12 cellular contexts compared by ENCODE assay signal in the genomic region with DNA sequence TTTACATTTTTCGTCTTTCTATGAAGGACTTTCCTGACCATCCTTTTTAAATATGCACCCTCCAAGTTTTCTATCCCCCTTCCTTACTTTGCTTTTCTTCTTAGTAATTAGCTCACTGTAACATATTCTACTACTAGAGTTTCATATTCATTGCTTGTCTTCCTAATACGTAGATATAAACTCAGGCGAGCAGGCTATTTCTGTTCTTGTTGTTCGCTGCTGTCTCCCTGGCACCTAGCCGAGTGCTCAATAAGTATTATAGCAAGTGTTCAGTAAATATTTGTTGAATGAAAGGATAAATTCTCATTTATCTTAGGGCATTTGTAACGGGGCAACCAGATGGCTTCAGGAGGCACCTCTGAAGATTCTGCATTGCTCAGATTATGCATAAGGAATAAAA. TPM values are rescaled to one million over a fixed set of nuclear protein-coding genes. Genes with fewer than 3 reads are reported as not detected.
DNase-seq lines count a peak whose midpoint lies in the region; ATAC-seq, FAIRE-seq and TF ChIP-seq lines count a peak whose summit lies in the region.
"Had no signal": no experiment of that assay in that cellular context is flagged by ENCODE, and none has a peak within 500 bp of the region (broad histone marks: within the 10 kb centered on the region; RNA-seq: fewer than 3 reads in every experiment).

No MANE protein-coding gene starts in this region.

- H3K4me3 ChIP-seq in A673 (ENCODE audit: low read depth, low read length, poor library complexity, severe bottlenecking) (no peak overlapping the region), DOHH2 (ENCODE audit: low read length) (peak overlapping the region; percentile 90), K562 (no peak overlapping the region)
- H3K4me3 ChIP-seq: left ventricle myocardium inferior had no signal

- intact Hi-C loops in A673 (cut with micrococcal nuclease; ENCODE audit: unreplicated experiment) (no loop called here), K562 (cut with micrococcal nuclease) (no loop called here)

- POLR2A ChIA-PET in A673 (lab: Charles Lee; ENCODE audit: low non-redundant PET) (no interaction called here), K562 (lab: Yijun Ruan, JAX) (interaction anchor here (1.0 kb wide), 1 partner anchor 11 kb away, joined by 3 read pairs; no protein-coding TSS in a partner anchor)

- H4K20me1 ChIP-seq in DOHH2 (ENCODE audit: control insufficient read depth, insufficient read depth, low read depth, low read length): no peaks in the 10 kb centered on the region
- H4K20me1 ChIP-seq in K562 (replicated peaks; ENCODE audit: control insufficient read depth, insufficient read depth, low read length): no peaks in the 10 kb centered on the region

- H3K9ac ChIP-seq in K562 (ENCODE audit: insufficient read depth in 1 of 2, low read depth in 2 of 2, low read length in 2 of 2): no peak overlapping the region

- H3K9me3 ChIP-seq in A673 (ENCODE audit: low read depth, low read length, poor library complexity, severe bottlenecking): no peaks in the 10 kb centered on the region
- no peaks in the 10 kb centered on the region for H3K9me3 ChIP-seq in DOHH2 (ENCODE audit: control insufficient read depth, insufficient read depth, low read length)
- H3K9me3 ChIP-seq in K562 (replicated peaks; ENCODE audit: control insufficient read depth, insufficient read depth, low read depth, low read length): no peaks in the 10 kb centered on the region
- H3K9me3 ChIP-seq: left ventricle myocardium inferior had no signal

- TF ChIP-seq EP300 in K562 (IDR thresholded peaks at IDR 0.05; ENCODE audit: low read length): no peak

- in situ Hi-C loops in K562 (cut with MboI): no loop called here

- no peaks in the 10 kb centered on the region for H3K9me1 ChIP-seq in K562 (ENCODE audit: control insufficient read depth, insufficient read depth, low read length)

- no peak for TF ChIP-seq RAD21 in K562 (CRISPR knock-in tag; conservative IDR thresholded peaks at IDR 0.05 in 1 of 2, IDR thresholded peaks at IDR 0.05 in 1 of 2)

- H3K9me2 ChIP-seq in DOHH2 (replicated peaks; ENCODE audit: control insufficient read depth, low read length): no peaks in the 10 kb centered on the region

- peak overlapping the region; percentile 97 for H3K27ac ChIP-seq in A673 (ENCODE audit: low read depth, low read length, poor library complexity, severe bottlenecking)
- peak overlapping the region; percentile 100 for H3K27ac ChIP-seq in DOHH2 (ENCODE audit: low read depth, low read length)
- H3K27ac ChIP-seq in K562 (ENCODE audit: extremely low read depth, low read depth, low read length): no peak overlapping the region
- H3K27ac ChIP-seq: left ventricle myocardium inferior had no signal

- no peak for TF ChIP-seq POLR2A in K562 (conservative IDR thresholded peaks at IDR 0.05)

- H3K4me1 ChIP-seq in A673 (ENCODE audit: insufficient read depth, low read length, poor library complexity, severe bottlenecking) (peaks cover 79% of the 10 kb centered on the region), DOHH2 (ENCODE audit: control insufficient read depth, low read length) (peaks cover 89% of the 10 kb centered on the region), K562 (replicated peaks in 1 of 2; ENCODE audit: control insufficient read depth in 2 of 2, insufficient read depth in 2 of 2, low read length in 2 of 2) (peaks cover 17 to 33% of the 10 kb centered on the region in 2 experiments)
- H3K4me1 ChIP-seq: left ventricle myocardium inferior had no signal

- H3F3A ChIP-seq in DOHH2 (ENCODE audit: control insufficient read depth, insufficient read depth): peaks cover 63% of the 10 kb centered on the region

- H2AFZ ChIP-seq in K562 (ENCODE audit: low read depth, low read length): 0 out of 2 replicates have a peak overlapping the region, but pooled peaks have one; percentile 80

- CTCF ChIA-PET in A673 (lab: Charles Lee) (no interaction called here), K562 (lab: Yijun Ruan, JAX; ENCODE audit: low intra/inter-chr PET ratio) (no interaction called here)

- H3K27me3 ChIP-seq in A673 (replicated peaks; ENCODE audit: insufficient read depth, low read depth, low read length, poor library complexity): no peaks in the 10 kb centered on the region
- no peaks in the 10 kb centered on the region for H3K27me3 ChIP-seq in DOHH2 (ENCODE audit: control insufficient read depth, low read length)
- no peaks in the 10 kb centered on the region for H3K27me3 ChIP-seq in K562 (ENCODE audit: control insufficient read depth in 2 of 2, insufficient read depth in 2 of 2, low read length in 2 of 2)

- WGBS in K562 (ENCODE audit: insufficient coverage, low coverage, missing lambda C conversion rate): 79% methylated on average over 6 of the region's 6 CpGs

- ATAC-seq in K562 (no peak), GM18909 (IDR thresholded peaks at IDR 0.05; ENCODE audit: poor library complexity, unreplicated experiment) (no peak), HG02970 (IDR thresholded peaks at IDR 0.05; ENCODE audit: low FRiP score, unreplicated experiment) (no peak)

- no peak for FAIRE-seq in K562 (lab: Jason Lieb, UNC)

- H3K4me2 ChIP-seq in DOHH2 (ENCODE audit: low read length): peak overlapping the region; percentile 99
- H3K4me2 ChIP-seq in K562 (ENCODE audit: insufficient read depth, low read length): no peak overlapping the region

- H3K36me3 ChIP-seq in A673 (ENCODE audit: insufficient read depth, low read length, poor library complexity, severe bottlenecking) (no peaks in the 10 kb centered on the region), DOHH2 (ENCODE audit: control insufficient read depth, low read length) (peaks cover 12% of the 10 kb centered on the region), K562 (ENCODE audit: control insufficient read depth, insufficient read depth, low read length) (no peaks in the 10 kb centered on the region)
- H3K36me3 ChIP-seq: left ventricle myocardium inferior had no signal

- BruUV-seq in A673 (replicated peaks; lab: Mats Ljungman, UMichigan) (no TSS peak), K562 (replicated peaks; lab: Mats Ljungman, UMichigan) (no TSS peak)

- DNase-seq in A673 (ENCODE audit: low spot score) (no peak), NCI-H510A treated with DMSO at 0.1 percent for 48 hours (lab: John Stamatoyannopoulos, UW) (peak; percentile 83), K562 (ENCODE audit: extremely low read depth in 1 of 4, low spot score in 3 of 4) (no peak), UCSD-AML1 (lab: John Stamatoyannopoulos, UW; ENCODE audit: unreplicated experiment) (no peak), iPS-NIHi7 (ENCODE audit: extremely low spot score) (no peak)
- DNase-seq: activated CD8-positive, alpha-beta memory T cell treated with anti-CD3 and anti-CD28 coated beads, Interleukin-2, amount 50 U/mL, for 4 hours; left ventricle myocardium inferior; posterior cingulate gyrus had no signal

- H3K79me2 ChIP-seq in DOHH2 (ENCODE audit: control insufficient read depth, low read length): peaks cover 86% of the 10 kb centered on the region
- H3K79me2 ChIP-seq in K562 (ENCODE audit: control insufficient read depth, insufficient read depth, low read length): no peaks in the 10 kb centered on the region

- TF ChIP-seq CTCF in A673 (conservative IDR thresholded peaks at IDR 0.05; ENCODE audit: low read depth, low read length) (no peak), DOHH2 (IDR thresholded peaks at IDR 0.05; ENCODE audit: low read depth, low read length, poor library complexity, severe bottlenecking) (no peak), K562 (IDR thresholded peaks at IDR 0.05 in 2 of 3, conservative IDR thresholded peaks at IDR 0.05 in 1 of 3; ENCODE audit: insufficient read depth in 2 of 3, low read depth in 1 of 3, low read length in 3 of 3) (no peak)

TF ChIP-seq in K562, 482 proteins besides CTCF, POLR2A, EP300 and RAD21 (continues in another document):
- TF ChIP-seq, protein P1, sequence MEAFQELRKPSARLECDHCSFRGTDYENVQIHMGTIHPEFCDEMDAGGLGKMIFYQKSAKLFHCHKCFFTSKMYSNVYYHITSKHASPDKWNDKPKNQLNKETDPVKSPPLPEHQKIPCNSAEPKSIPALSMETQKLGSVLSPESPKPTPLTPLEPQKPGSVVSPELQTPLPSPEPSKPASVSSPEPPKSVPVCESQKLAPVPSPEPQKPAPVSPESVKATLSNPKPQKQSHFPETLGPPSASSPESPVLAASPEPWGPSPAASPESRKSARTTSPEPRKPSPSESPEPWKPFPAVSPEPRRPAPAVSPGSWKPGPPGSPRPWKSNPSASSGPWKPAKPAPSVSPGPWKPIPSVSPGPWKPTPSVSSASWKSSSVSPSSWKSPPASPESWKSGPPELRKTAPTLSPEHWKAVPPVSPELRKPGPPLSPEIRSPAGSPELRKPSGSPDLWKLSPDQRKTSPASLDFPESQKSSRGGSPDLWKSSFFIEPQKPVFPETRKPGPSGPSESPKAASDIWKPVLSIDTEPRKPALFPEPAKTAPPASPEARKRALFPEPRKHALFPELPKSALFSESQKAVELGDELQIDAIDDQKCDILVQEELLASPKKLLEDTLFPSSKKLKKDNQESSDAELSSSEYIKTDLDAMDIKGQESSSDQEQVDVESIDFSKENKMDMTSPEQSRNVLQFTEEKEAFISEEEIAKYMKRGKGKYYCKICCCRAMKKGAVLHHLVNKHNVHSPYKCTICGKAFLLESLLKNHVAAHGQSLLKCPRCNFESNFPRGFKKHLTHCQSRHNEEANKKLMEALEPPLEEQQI (IDR thresholded peaks at IDR 0.05): no peak
- TF ChIP-seq ZNF444 (CRISPR knock-in tag; IDR thresholded peaks at IDR 0.05) (no peak), SRSF1 (IDR thresholded peaks at IDR 0.05; ENCODE audit: low read depth, low read length) (no peak), ZKSCAN1 (IDR thresholded peaks at IDR 0.05; ENCODE audit: low read depth, low read length) (no peak)

RNA-seq across cellular contexts. Expression of a gene that starts 6.8 kb away (rescaled TPM):
- total RNA-seq in A673 (2021) (66.8 and 74.2 TPM in 2 replicates), K562 (2014; rRNA removed) (15.8 and 20.3 TPM in 2 replicates), K562 (2014; rRNA removed; fragmentation: Illumina TruSeq; extraction: Trizol) (18.1 and 19.0 TPM in 2 replicates), K562 (2015; rRNA removed; fragmentation: Illumina TruSeq; extraction: Trizol) (17.3 and 17.4 TPM in 2 replicates), K562 (2021) (24.0 and 26.3 TPM in 2 replicates)
- 11.2 and 13.2 TPM in 2 replicates for total RNA-seq in K562 (2011; cell fraction: chromatin; rRNA removed; ENCODE audit: low replicate concordance)
- total RNA-seq in K562 (2011; cell fraction: nucleolus; rRNA removed): 5.3 and 7.5 TPM in 2 replicates
- total RNA-seq in K562 (2011; cell fraction: nucleoplasm; rRNA removed): 13.0 and 13.2 TPM in 2 replicates
- polyA plus RNA-seq in K562 (2011; rRNA removed) (1.4 and 14.3 TPM in 2 replicates), K562 (2014; fragmentation: Illumina TruSeq; extraction: Trizol) (25.5 and 26.7 TPM in 2 replicates), K562 (2014; fragmentation: Nextera tagmentation; extraction: Ambion mirVana) (10 to 100 TPM; 27.2 to 37.7 TPM), K562 (2014; rRNA removed) (23.2 and 32.5 TPM in 2 replicates)
- polyA plus RNA-seq in K562 (2011; cell fraction: cytosol; rRNA removed): 1.2 and 10.9 TPM in 2 replicates
- 1.3 and 6.8 TPM in 2 replicates for polyA plus RNA-seq in K562 (2011; cell fraction: nucleus; rRNA removed)
- polyA plus RNA-seq in K562 (2012): 25.9 and 68.3 TPM in 2 replicates
- polyA minus RNA-seq in K562 (2011; rRNA and poly(A)+ RNA removed): 1.8 and 13.2 TPM in 2 replicates
- 0.91 and 4.9 TPM in 2 replicates for polyA minus RNA-seq in K562 (2011; cell fraction: cytosol; rRNA and poly(A)+ RNA removed)
- polyA minus RNA-seq in K562 (2011; cell fraction: nucleus; rRNA and poly(A)+ RNA removed): 0.89 and 6.3 TPM in 2 replicates
- total RNA-seq: MCF 10A had no signal
